ENCODE assay signal across 8 cellular contexts in genomic region chr17:3636154-3636907, GRCh38. TPM values are rescaled to one million over a fixed set of nuclear protein-coding genes. Genes with fewer than 3 reads are reported as not detected.
DNase-seq lines count a peak whose midpoint lies in the region; ATAC-seq and TF ChIP-seq lines count a peak whose summit lies in the region.

Gene CTNS, plus strand, starts transcription at chr17:3636760. Its CDS starts 3,447 bp downstream, at chr17:3640207.
Gene SHPK, minus strand, starts transcription at chr17:3636250. Its CDS starts 31 bp downstream, at chr17:3636219.

- H3K4me3 Mint-ChIP-seq in activated naive CD8-positive, alpha-beta T cell, result peak within 1 kb of the TSS; percentile 97

- no peaks in the 10 kb centered on the region for H3K9me3 Mint-ChIP-seq in activated naive CD8-positive, alpha-beta T cell (ENCODE audit: low read depth)

- CTCF ChIA-PET in GM10248 (lab: Yijun Ruan, JAX), result interaction anchor here (0.7 to 2.5 kb wide), 13 partner anchors 8 to 210 kb away, joined by 3 to 9 read pairs (median 3); partner anchors contain the start of genes EMC6, HASPIN, NCBP3 and TAX1BP3

- peak within 1 kb of the TSS; percentile 94 for H2AFZ ChIP-seq in osteoblast (ENCODE audit: low read length)

- POLR2A ChIA-PET in GM10248 (lab: Yijun Ruan, JAX), result interaction anchor here (0.6 to 1.0 kb wide), 4 partner anchors 21 to 856 kb away, joined by 3 to 6 read pairs (median 4); partner anchors contain the start of genes HASPIN and NCBP3

- H3K4me1 ChIP-seq in osteoblast (ENCODE audit: insufficient read depth, low read length) (peaks cover 13% of the 10 kb centered on the region), thoracic aorta (ENCODE audit: control insufficient read depth in 1 of 2, low read depth in 2 of 2) (peaks cover 20 to 25% of the 10 kb centered on the region in 2 donors)

- H3K79me2 ChIP-seq in osteoblast (ENCODE audit: insufficient read depth, low read length), result peaks cover 39% of the 10 kb centered on the region

- H3K9me3 ChIP-seq in osteoblast (ENCODE audit: low read depth, low read length) (no peaks in the 10 kb centered on the region), thoracic aorta (no peaks in the 10 kb centered on the region)

- peak within 1 kb of the TSS; percentile 99 for H3K27ac Mint-ChIP-seq in activated naive CD8-positive, alpha-beta T cell

- H3K4me1 Mint-ChIP-seq in activated naive CD8-positive, alpha-beta T cell (ENCODE audit: low read depth), result peaks cover 27% of the 10 kb centered on the region

- peak; percentile 95 for ATAC-seq in HG02623 (IDR thresholded peaks at IDR 0.05; ENCODE audit: unreplicated experiment)
- peak; percentile 96 for ATAC-seq in thoracic aorta (ENCODE audit: insufficient number of reproducible peaks, low FRiP score, low read depth)

- TF ChIP-seq CTCF in GM10248 (IDR thresholded peaks at IDR 0.05; ENCODE audit: control extremely low read depth, extremely low read depth, low read depth, missing control alignments) (no peak), osteoblast (IDR thresholded peaks at IDR 0.05; ENCODE audit: extremely low read depth, low read depth, low read length) (no peak), thoracic aorta (IDR thresholded peaks at IDR 0.05) (no peak)

- H4K20me1 ChIP-seq in osteoblast (ENCODE audit: insufficient read depth, low read length), result no peaks in the 10 kb centered on the region

- H3K36me3 Mint-ChIP-seq in activated naive CD8-positive, alpha-beta T cell, result peaks cover 2% of the 10 kb centered on the region

- H3K4me3 ChIP-seq in osteoblast (ENCODE audit: insufficient read depth, low read length) (peak within 1 kb of the TSS; percentile 83), thoracic aorta (peak within 1 kb of the TSS; percentile 96)

- H3K36me3 ChIP-seq in osteoblast (ENCODE audit: insufficient read depth, low read length), result peaks cover 12% of the 10 kb centered on the region
- no peaks in the 10 kb centered on the region for H3K36me3 ChIP-seq in thoracic aorta

- H3K27me3 Mint-ChIP-seq in activated naive CD8-positive, alpha-beta T cell, result no peaks in the 10 kb centered on the region

- DNase-seq in GM10248 (ENCODE audit: extremely low spot score) (peak; percentile 100), NCI-H1105 (lab: John Stamatoyannopoulos, UW) (peak; percentile 82), SKM-1 treated with dmso at 0.1 percent for 144 hours (lab: John Stamatoyannopoulos, UW; ENCODE audit: unreplicated experiment) (peak; percentile 78), glomerular visceral epithelial cell (ENCODE audit: extremely low spot score) (peak; percentile 98), osteoblast (ENCODE audit: insufficient read length, low spot score, missing footprints) (peak; percentile 100), thoracic aorta (ENCODE audit: low spot score) (peak; percentile 90)

- H3K27ac ChIP-seq in osteoblast (ENCODE audit: low read depth, low read length) (peak within 1 kb of the TSS; percentile 92), thoracic aorta (peak within 1 kb of the TSS; percentile 96 to 98)

- peak within 1 kb of the TSS; percentile 97 for H3K4me2 ChIP-seq in osteoblast (ENCODE audit: insufficient read depth, low read length)

- H3K27me3 ChIP-seq in osteoblast (ENCODE audit: insufficient read depth, low read length) (no peaks in the 10 kb centered on the region), thoracic aorta (replicated peaks; ENCODE audit: insufficient read depth) (no peaks in the 10 kb centered on the region)

RNA-seq across cellular contexts. Expression of gene CTNS, which starts in this region (rescaled TPM):
- total RNA-seq in osteoblast (34.7 and 46.0 TPM in 2 replicates), thoracic aorta (10 to 100 TPM in 1 of 2 donors, 1 to 10 TPM in 1; 6.6 to 23.3 TPM)

RNA-seq across cellular contexts. Expression of gene SHPK, which starts in this region (rescaled TPM):
- total RNA-seq in osteoblast (8.3 and 13.8 TPM in 2 replicates), thoracic aorta (10 to 100 TPM; 10.5 to 16.1 TPM)

Comparison
In these comparisons a context has a peak if more than half of its experiments do, and no peak if none do; other contexts are left out.
1. Peak in every context shown above with its lines: DNase-seq, ATAC-seq, H3K4me3 ChIP-seq and H3K27ac ChIP-seq.